In genomic region chr17:7213895-7214299, GRCh38 we compare ENCODE assay signal across 8 cellular contexts. TPM values are rescaled to one million over a fixed set of nuclear protein-coding genes. Genes with fewer than 3 reads are reported as not detected.
DNase-seq lines count a peak whose midpoint lies in the region; ATAC-seq and TF ChIP-seq lines count a peak whose summit lies in the region.

No MANE protein-coding gene starts in this region.

- H3K36me3 Mint-ChIP-seq in Calu3 (ENCODE audit: insufficient read depth, unreplicated experiment): peaks cover 19% of the 10 kb centered on the region
- no peaks in the 10 kb centered on the region for H3K36me3 Mint-ChIP-seq in activated CD8-positive, alpha-beta T cell treated with anti-CD3 and anti-CD28 coated beads for 36 hours (ENCODE audit: low read depth)
- H3K36me3 Mint-ChIP-seq in natural killer cell treated with Interleukin-12 subunit alpha and Interleukin-12 subunit beta and Interleukin-15 and Interleukin-18, amount 100 ng/mL, for 72 hours: no peaks in the 10 kb centered on the region

- no peaks in the 10 kb centered on the region for H3K9me3 Mint-ChIP-seq in Calu3 (ENCODE audit: low read depth, unreplicated experiment)
- no peaks in the 10 kb centered on the region for H3K9me3 Mint-ChIP-seq in activated CD8-positive, alpha-beta T cell treated with anti-CD3 and anti-CD28 coated beads for 36 hours
- H3K9me3 Mint-ChIP-seq in natural killer cell treated with Interleukin-12 subunit alpha and Interleukin-12 subunit beta and Interleukin-15 and Interleukin-18, amount 100 ng/mL, for 72 hours: no peaks in the 10 kb centered on the region

- POLR2A ChIA-PET in activated CD8-positive, alpha-beta T cell treated with anti-CD3 and anti-CD28 coated beads for 36 hours (lab: Charles Lee): interaction anchor here (0.8 to 13.2 kb wide), 4 partner anchors 8 to 116 kb away, joined by 3 to 261 read pairs (median 4); partner anchors contain the start of genes DVL2, GABARAP and PHF23

- intact Hi-C loops in Calu3 (cut with micrococcal nuclease; ENCODE audit: unreplicated experiment): no loop called here
- intact Hi-C loops in activated CD8-positive, alpha-beta T cell treated with anti-CD3 and anti-CD28 coated beads for 36 hours (cut with micrococcal nuclease): no loop called here

- H3K4me3 Mint-ChIP-seq in Calu3 (ENCODE audit: low read depth, unreplicated experiment): peak overlapping the region; percentile 74
- H3K4me3 Mint-ChIP-seq in activated CD8-positive, alpha-beta T cell treated with anti-CD3 and anti-CD28 coated beads for 36 hours: peak overlapping the region; percentile 82
- H3K4me3 Mint-ChIP-seq in natural killer cell treated with Interleukin-12 subunit alpha and Interleukin-12 subunit beta and Interleukin-15 and Interleukin-18, amount 100 ng/mL, for 72 hours: peak overlapping the region; percentile 92

- CTCF ChIA-PET in Calu3 (lab: Charles Lee): interaction anchor here (0.5 kb wide), 1 partner anchor 25 kb away, joined by 13 read pairs; no protein-coding TSS in a partner anchor
- CTCF ChIA-PET in activated CD8-positive, alpha-beta T cell treated with anti-CD3 and anti-CD28 coated beads for 36 hours (lab: Charles Lee): interaction anchor here (1.5 to 2.1 kb wide), 3 partner anchors 21 to 168 kb away, joined by 4 to 7 read pairs (median 6); partner anchors contain the start of gene DVL2

- H3K4me1 Mint-ChIP-seq in Calu3 (ENCODE audit: low read depth, unreplicated experiment): peaks cover 17% of the 10 kb centered on the region
- H3K4me1 Mint-ChIP-seq in activated CD8-positive, alpha-beta T cell treated with anti-CD3 and anti-CD28 coated beads for 36 hours (ENCODE audit: low read depth): peaks cover 56% of the 10 kb centered on the region
- H3K4me1 Mint-ChIP-seq in natural killer cell treated with Interleukin-12 subunit alpha and Interleukin-12 subunit beta and Interleukin-15 and Interleukin-18, amount 100 ng/mL, for 72 hours (ENCODE audit: low read depth in 2 of 2): peaks cover 32 to 40% of the 10 kb centered on the region in 2 donors

- peak; percentile 9 for ATAC-seq in HG02678 (IDR thresholded peaks at IDR 0.05; ENCODE audit: unreplicated experiment)
- no peak for ATAC-seq in activated CD8-positive, alpha-beta T cell treated with anti-CD3 and anti-CD28 coated beads for 36 hours
- no peak for ATAC-seq in natural killer cell treated with Interleukin-12 subunit alpha and Interleukin-12 subunit beta and Interleukin-15 and Interleukin-18, amount 100 ng/mL, for 72 hours
- ATAC-seq in HG03432 (IDR thresholded peaks at IDR 0.05; ENCODE audit: unreplicated experiment): no peak
- ATAC-seq in HG03159 (IDR thresholded peaks at IDR 0.05; ENCODE audit: unreplicated experiment): no peak

- H3K27ac Mint-ChIP-seq in Calu3 (ENCODE audit: unreplicated experiment): peak overlapping the region; percentile 85
- H3K27ac Mint-ChIP-seq in activated CD8-positive, alpha-beta T cell treated with anti-CD3 and anti-CD28 coated beads for 36 hours: peak overlapping the region; percentile 91
- peak overlapping the region; percentile 83 to 87 for H3K27ac Mint-ChIP-seq in natural killer cell treated with Interleukin-12 subunit alpha and Interleukin-12 subunit beta and Interleukin-15 and Interleukin-18, amount 100 ng/mL, for 72 hours

- DNase-seq in Calu3 (no peak), NCI-H345 treated with DMSO at 0.1 percent for 48 hours (lab: John Stamatoyannopoulos, UW; ENCODE audit: unreplicated experiment) (peak; percentile 85), fibroblast of pulmonary artery (ENCODE audit: low read depth) (peak; percentile 84)
- DNase-seq in activated CD8-positive, alpha-beta T cell treated with anti-CD3 and anti-CD28 coated beads for 36 hours: no peak
- no peak for DNase-seq in natural killer cell treated with Interleukin-12 subunit alpha and Interleukin-12 subunit beta and Interleukin-15 and Interleukin-18, amount 100 ng/mL, for 72 hours (ENCODE audit: low spot score)

- H3K4me3 ChIP-seq in fibroblast of pulmonary artery (replicated peaks; ENCODE audit: low read depth, low read length): peak overlapping the region; percentile 61

- TF ChIP-seq CTCF in Calu3 (IDR thresholded peaks at IDR 0.05; ENCODE audit: unreplicated experiment) (no peak), fibroblast of pulmonary artery (IDR thresholded peaks at IDR 0.05; ENCODE audit: low read length, missing control alignments) (peak; percentile 33)
- peak; percentile 45 for TF ChIP-seq CTCF in activated CD8-positive, alpha-beta T cell treated with anti-CD3 and anti-CD28 coated beads for 36 hours (IDR thresholded peaks at IDR 0.05)

- BruUV-seq in Calu3 (replicated peaks; lab: Mats Ljungman, UMichigan): no TSS peak

- peaks cover 70% of the 10 kb centered on the region for H3K27me3 Mint-ChIP-seq in Calu3 (ENCODE audit: unreplicated experiment)
- H3K27me3 Mint-ChIP-seq in activated CD8-positive, alpha-beta T cell treated with anti-CD3 and anti-CD28 coated beads for 36 hours: peaks cover 8% of the 10 kb centered on the region
- H3K27me3 Mint-ChIP-seq in natural killer cell treated with Interleukin-12 subunit alpha and Interleukin-12 subunit beta and Interleukin-15 and Interleukin-18, amount 100 ng/mL, for 72 hours: peaks cover 6 to 9% of the 10 kb centered on the region in 2 donors

RNA-seq across cellular contexts. Expression of gene DLG4, which starts 5.7 kb away (rescaled TPM):
- total RNA-seq in Calu3 (2022): 2.0 and 4.6 TPM in 2 replicates
- 1 to 10 TPM; 9.5 to 9.7 TPM for total RNA-seq in activated CD8-positive, alpha-beta T cell treated with anti-CD3 and anti-CD28 coated beads for 36 hours
- total RNA-seq in natural killer cell treated with Interleukin-12 subunit alpha and Interleukin-12 subunit beta and Interleukin-15 and Interleukin-18, amount 100 ng/mL, for 72 hours: 1 to 10 TPM; 3.3 to 8.3 TPM

RNA-seq across cellular contexts. Expression of gene ACADVL, which starts 5.8 kb away (rescaled TPM):
- total RNA-seq in Calu3 (2022): 552 and 615 TPM in 2 replicates
- 100 to 1,000 TPM; 288 to 291 TPM for total RNA-seq in activated CD8-positive, alpha-beta T cell treated with anti-CD3 and anti-CD28 coated beads for 36 hours
- 100 to 1,000 TPM; 651 to 710 TPM for total RNA-seq in natural killer cell treated with Interleukin-12 subunit alpha and Interleukin-12 subunit beta and Interleukin-15 and Interleukin-18, amount 100 ng/mL, for 72 hours

RNA-seq across cellular contexts. Expression of gene DVL2, which starts 20.4 kb away (rescaled TPM):
- 44.8 and 45.7 TPM in 2 replicates for total RNA-seq in Calu3 (2022)
- 10 to 100 TPM; 50.0 to 53.6 TPM for total RNA-seq in activated CD8-positive, alpha-beta T cell treated with anti-CD3 and anti-CD28 coated beads for 36 hours
- 10 to 100 TPM; 35.1 to 61.6 TPM for total RNA-seq in natural killer cell treated with Interleukin-12 subunit alpha and Interleukin-12 subunit beta and Interleukin-15 and Interleukin-18, amount 100 ng/mL, for 72 hours

RNA-seq across cellular contexts. Expression of gene PHF23, which starts 25.4 kb away (rescaled TPM):
- 30.2 and 31.6 TPM in 2 replicates for total RNA-seq in Calu3 (2022)
- 10 to 100 TPM; 17.8 to 24.4 TPM for total RNA-seq in activated CD8-positive, alpha-beta T cell treated with anti-CD3 and anti-CD28 coated beads for 36 hours
- total RNA-seq in natural killer cell treated with Interleukin-12 subunit alpha and Interleukin-12 subunit beta and Interleukin-15 and Interleukin-18, amount 100 ng/mL, for 72 hours: 10 to 100 TPM; 40.1 to 55.2 TPM

RNA-seq across cellular contexts. Expression of gene GABARAP, which starts 28.4 kb away (rescaled TPM):
- total RNA-seq in Calu3 (2022): 183 and 188 TPM in 2 replicates
- 100 to 1,000 TPM; 104 to 118 TPM for total RNA-seq in activated CD8-positive, alpha-beta T cell treated with anti-CD3 and anti-CD28 coated beads for 36 hours
- total RNA-seq in natural killer cell treated with Interleukin-12 subunit alpha and Interleukin-12 subunit beta and Interleukin-15 and Interleukin-18, amount 100 ng/mL, for 72 hours: 100 to 1,000 TPM; 197 to 277 TPM

Comparison
In these comparisons a context has a peak if more than half of its experiments do, and no peak if none do; other contexts are left out.
1. DNase-seq: peak in NCI-H345 treated with DMSO at 0.1 percent for 48 hours (single experiment) and fibroblast of pulmonary artery (single experiment); none in Calu3 (single experiment), activated CD8-positive, alpha-beta T cell treated with anti-CD3 and anti-CD28 coated beads for 36 hours (single experiment) and natural killer cell treated with Interleukin-12 subunit alpha and Interleukin-12 subunit beta and Interleukin-15 and Interleukin-18, amount 100 ng/mL, for 72 hours (single experiment).
2. Peak in every context shown above with its lines, with median percentiles within 50 percentile points of each other: H3K27ac Mint-ChIP-seq and H3K4me3 Mint-ChIP-seq.